30 cellular contexts compared by ENCODE assay signal in genomic region chr2:56450083-56450482, GRCh38.
"Had no signal": no experiment of that assay in that cellular context is flagged by ENCODE, and none has a peak within 500 bp of the region (broad histone marks: within the 10 kb centered on the region; RNA-seq: fewer than 3 reads in every experiment).

No MANE protein-coding gene starts in this region.

- DNase-seq: activated B cell treated with CpG ODN at 0.5 μM for 24 hours; activated CD4-positive, alpha-beta T cell treated with anti-CD3 and anti-CD28 coated beads, Interleukin-2, amount 50 U/mL, for 1 hour; activated CD8-positive, alpha-beta T cell treated with anti-CD3 and anti-CD28 coated beads for 36 hours; activated gamma-delta T cell treated with Interleukin-2 at 50 U/mL for 16 hours; activated naive CD4-positive, alpha-beta T cell treated with anti-CD3 and anti-CD28 coated beads, Interleukin-2, amount 50 U/mL, for 16 hours; activated T-cell treated with anti-CD3 and anti-CD28 coated beads, Interleukin-2, amount 50 U/mL, for 4 hours; amniotic stem cell; brain microvascular endothelial cell; dorsolateral prefrontal cortex; effector memory CD4-positive, alpha-beta T cell; erythroblast; hippocampal formation; left colon; midbrain; naive thymus-derived CD4-positive, alpha-beta T cell; posterior cingulate gyrus; stimulated activated CD4-positive, alpha-beta T cell treated with anti-CD3 and anti-CD28 coated beads, Interleukin-12 subunit alpha, Interleukin-12 subunit beta, amount 100 ng/mL, for 4 hours; stimulated activated CD4-positive, alpha-beta T cell treated with anti-CD3 and anti-CD28 coated beads, Interleukin-4, amount 100 ng/mL, for 1 hour; T1000; trophoblast cell had no signal

- ATAC-seq: activated CD8-positive, alpha-beta T cell treated with anti-CD3 and anti-CD28 coated beads for 36 hours; activated T-cell treated with anti-CD3 and anti-CD28 coated beads, Interleukin-2, amount 50 U/mL, for 4 hours; activated T-helper 17 cell treated with anti-CD3 and anti-CD28 coated beads, Interleukin-2, amount 50 U/mL, for 72 hours; gastroesophageal sphincter; naive thymus-derived CD4-positive, alpha-beta T cell; sciatic nerve; stimulated activated effector memory CD8-positive, alpha-beta T cell treated with anti-CD3 and anti-CD28 coated beads, Interleukin-12 subunit alpha, Interleukin-12 subunit beta, amount 100 ng/mL, for 72 hours had no signal

- H3K36me3 ChIP-seq: brain microvascular endothelial cell, gastroesophageal sphincter, thoracic aorta had no signal

- H3K9me3 ChIP-seq: gastroesophageal sphincter had no signal

- H3K27ac ChIP-seq: brain microvascular endothelial cell, coronary artery, dorsolateral prefrontal cortex, gastroesophageal sphincter, skin epidermis, thoracic aorta had no signal

- H3K4me3 ChIP-seq: coronary artery, dorsolateral prefrontal cortex, gastroesophageal sphincter, skin epidermis, thoracic aorta had no signal

- H3K4me1 ChIP-seq: gastroesophageal sphincter had no signal

- FAIRE-seq: astrocyte, keratinocyte, urothelium cell line had no signal

- H3K27me3 ChIP-seq: brain microvascular endothelial cell, dorsolateral prefrontal cortex, gastroesophageal sphincter had no signal
